Comparison of ENCODE assay signal across 1 cellular context in genomic region chr17:75393523-75394331, GRCh38.
TF ChIP-seq lines count a peak whose summit lies in the region.

No MANE protein-coding gene starts in this region.

TF ChIP-seq in HEK293, 187 proteins besides CTCF, POLR2A, EP300 and RAD21 (continued from another document and continues in another):
- peak; percentile 21 for TF ChIP-seq KLF17 (tag by site-specific recombination; IDR thresholded peaks at IDR 0.05)
- peak; percentile 31 for TF ChIP-seq ZBTB26 (tag by site-specific recombination; optimal IDR thresholded peaks at IDR 0.05)
- TF ChIP-seq ZNF184 (tag by site-specific recombination; IDR thresholded peaks at IDR 0.05) = no peak
- TF ChIP-seq ZNF600 (tag by site-specific recombination; IDR thresholded peaks at IDR 0.05) = peak; percentile 96
- TF ChIP-seq ZNF366 (tag by site-specific recombination; conservative IDR thresholded peaks at IDR 0.05) = peak; percentile 97
- TF ChIP-seq ZNF214 (tag by site-specific recombination; IDR thresholded peaks at IDR 0.05; ENCODE audit: borderline replicate concordance) = no peak
- TF ChIP-seq ZNF2 (tag by site-specific recombination; IDR thresholded peaks at IDR 0.05) = 0 out of 2 replicates have a peak, but pooled peaks have one; percentile 16
- TF ChIP-seq ZNF138 (tag by site-specific recombination; IDR thresholded peaks at IDR 0.05; ENCODE audit: borderline replicate concordance) = no peak
- TF ChIP-seq ZNF585B (tag by site-specific recombination; IDR thresholded peaks at IDR 0.05) = no peak
- TF ChIP-seq ZNF529 (tag by site-specific recombination; IDR thresholded peaks at IDR 0.05; ENCODE audit: insufficient replicate concordance) = no peak
- TF ChIP-seq, protein P1, sequence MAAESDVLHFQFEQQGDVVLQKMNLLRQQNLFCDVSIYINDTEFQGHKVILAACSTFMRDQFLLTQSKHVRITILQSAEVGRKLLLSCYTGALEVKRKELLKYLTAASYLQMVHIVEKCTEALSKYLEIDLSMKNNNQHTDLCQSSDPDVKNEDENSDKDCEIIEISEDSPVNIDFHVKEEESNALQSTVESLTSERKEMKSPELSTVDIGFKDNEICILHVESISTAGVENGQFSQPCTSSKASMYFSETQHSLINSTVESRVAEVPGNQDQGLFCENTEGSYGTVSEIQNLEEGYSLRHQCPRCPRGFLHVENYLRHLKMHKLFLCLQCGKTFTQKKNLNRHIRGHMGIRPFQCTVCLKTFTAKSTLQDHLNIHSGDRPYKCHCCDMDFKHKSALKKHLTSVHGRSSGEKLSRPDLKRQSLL (tag by site-specific recombination; IDR thresholded peaks at IDR 0.05) = no peak
- no peak for TF ChIP-seq ZNF16 (tag by site-specific recombination; IDR thresholded peaks at IDR 0.05; ENCODE audit: low read depth)
- TF ChIP-seq ZNF266 (tag by site-specific recombination; IDR thresholded peaks at IDR 0.05; ENCODE audit: low read depth) = no peak
- TF ChIP-seq ZNF664 (tag by site-specific recombination; IDR thresholded peaks at IDR 0.05) = no peak
- peak; percentile 98 for TF ChIP-seq ZBTB17 (tag by site-specific recombination; IDR thresholded peaks at IDR 0.05)
- TF ChIP-seq KLF9 (tag by site-specific recombination; IDR thresholded peaks at IDR 0.05; ENCODE audit: low read depth) = peak; percentile 87
- TF ChIP-seq ZNF555 (tag by site-specific recombination; conservative IDR thresholded peaks at IDR 0.05) = no peak
- TF ChIP-seq AEBP2 (tag by site-specific recombination; IDR thresholded peaks at IDR 0.05; ENCODE audit: borderline replicate concordance) = no peak
- TF ChIP-seq, protein P2, sequence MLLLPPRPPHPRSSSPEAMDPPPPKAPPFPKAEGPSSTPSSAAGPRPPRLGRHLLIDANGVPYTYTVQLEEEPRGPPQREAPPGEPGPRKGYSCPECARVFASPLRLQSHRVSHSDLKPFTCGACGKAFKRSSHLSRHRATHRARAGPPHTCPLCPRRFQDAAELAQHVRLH (tag by site-specific recombination; IDR thresholded peaks at IDR 0.05) = peak; percentile 45; the same call in 1 of the 2 replicates
- no peak for TF ChIP-seq ZFP3 (tag by site-specific recombination; IDR thresholded peaks at IDR 0.05; ENCODE audit: low read depth)
- no peak for TF ChIP-seq ZNF174 (tag by site-specific recombination; IDR thresholded peaks at IDR 0.05)
- peak; percentile 93 for TF ChIP-seq GLIS1 (tag by site-specific recombination; IDR thresholded peaks at IDR 0.05)
- TF ChIP-seq ZNF114 (tag by site-specific recombination; IDR thresholded peaks at IDR 0.05) = no peak
- no peak for TF ChIP-seq ZBTB21 (tag by site-specific recombination; IDR thresholded peaks at IDR 0.05)
- TF ChIP-seq, protein P3, sequence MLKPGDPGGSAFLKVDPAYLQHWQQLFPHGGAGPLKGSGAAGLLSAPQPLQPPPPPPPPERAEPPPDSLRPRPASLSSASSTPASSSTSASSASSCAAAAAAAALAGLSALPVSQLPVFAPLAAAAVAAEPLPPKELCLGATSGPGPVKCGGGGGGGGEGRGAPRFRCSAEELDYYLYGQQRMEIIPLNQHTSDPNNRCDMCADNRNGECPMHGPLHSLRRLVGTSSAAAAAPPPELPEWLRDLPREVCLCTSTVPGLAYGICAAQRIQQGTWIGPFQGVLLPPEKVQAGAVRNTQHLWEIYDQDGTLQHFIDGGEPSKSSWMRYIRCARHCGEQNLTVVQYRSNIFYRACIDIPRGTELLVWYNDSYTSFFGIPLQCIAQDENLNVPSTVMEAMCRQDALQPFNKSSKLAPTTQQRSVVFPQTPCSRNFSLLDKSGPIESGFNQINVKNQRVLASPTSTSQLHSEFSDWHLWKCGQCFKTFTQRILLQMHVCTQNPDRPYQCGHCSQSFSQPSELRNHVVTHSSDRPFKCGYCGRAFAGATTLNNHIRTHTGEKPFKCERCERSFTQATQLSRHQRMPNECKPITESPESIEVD (tag by site-specific recombination; IDR thresholded peaks at IDR 0.05) = no peak; the same call in 1 of the 2 replicates
- TF ChIP-seq SP7 (tag by site-specific recombination; IDR thresholded peaks at IDR 0.05) = peak; percentile 60; the same call in 1 of the 2 replicates
- TF ChIP-seq ZNF473 (tag by site-specific recombination; IDR thresholded peaks at IDR 0.05) = no peak
- no peak for TF ChIP-seq ZNF121 (tag by site-specific recombination; IDR thresholded peaks at IDR 0.05)
- peak; percentile 60; the same call in 1 of the 2 replicates for TF ChIP-seq ZNF324 (tag by site-specific recombination; IDR thresholded peaks at IDR 0.05)
- TF ChIP-seq ZNF19 (tag by site-specific recombination; IDR thresholded peaks at IDR 0.05; ENCODE audit: low read depth) = no peak
- TF ChIP-seq ZSCAN30 (tag by site-specific recombination; IDR thresholded peaks at IDR 0.05) = peak; percentile 84; the same call in 1 of the 2 replicates
- no peak for TF ChIP-seq ZNF148 (tag by site-specific recombination; IDR thresholded peaks at IDR 0.05; ENCODE audit: borderline replicate concordance)
- TF ChIP-seq, protein P4, sequence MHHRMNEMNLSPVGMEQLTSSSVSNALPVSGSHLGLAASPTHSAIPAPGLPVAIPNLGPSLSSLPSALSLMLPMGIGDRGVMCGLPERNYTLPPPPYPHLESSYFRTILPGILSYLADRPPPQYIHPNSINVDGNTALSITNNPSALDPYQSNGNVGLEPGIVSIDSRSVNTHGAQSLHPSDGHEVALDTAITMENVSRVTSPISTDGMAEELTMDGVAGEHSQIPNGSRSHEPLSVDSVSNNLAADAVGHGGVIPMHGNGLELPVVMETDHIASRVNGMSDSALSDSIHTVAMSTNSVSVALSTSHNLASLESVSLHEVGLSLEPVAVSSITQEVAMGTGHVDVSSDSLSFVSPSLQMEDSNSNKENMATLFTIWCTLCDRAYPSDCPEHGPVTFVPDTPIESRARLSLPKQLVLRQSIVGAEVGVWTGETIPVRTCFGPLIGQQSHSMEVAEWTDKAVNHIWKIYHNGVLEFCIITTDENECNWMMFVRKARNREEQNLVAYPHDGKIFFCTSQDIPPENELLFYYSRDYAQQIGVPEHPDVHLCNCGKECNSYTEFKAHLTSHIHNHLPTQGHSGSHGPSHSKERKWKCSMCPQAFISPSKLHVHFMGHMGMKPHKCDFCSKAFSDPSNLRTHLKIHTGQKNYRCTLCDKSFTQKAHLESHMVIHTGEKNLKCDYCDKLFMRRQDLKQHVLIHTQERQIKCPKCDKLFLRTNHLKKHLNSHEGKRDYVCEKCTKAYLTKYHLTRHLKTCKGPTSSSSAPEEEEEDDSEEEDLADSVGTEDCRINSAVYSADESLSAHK (tag by site-specific recombination; IDR thresholded peaks at IDR 0.05) = no peak
- TF ChIP-seq ZBTB20 (tag by site-specific recombination; IDR thresholded peaks at IDR 0.05) = peak; percentile 56; the same call in 1 of the 2 replicates
- TF ChIP-seq ZNF155 (tag by site-specific recombination; IDR thresholded peaks at IDR 0.05) = no peak
- 0 out of 2 replicates have a peak, but pooled peaks have one; percentile 32 for TF ChIP-seq YY2 (tag by site-specific recombination; IDR thresholded peaks at IDR 0.05)
- no peak for TF ChIP-seq PRDM2 (tag by site-specific recombination; IDR thresholded peaks at IDR 0.05; ENCODE audit: borderline replicate concordance)
- TF ChIP-seq ZNF621 (tag by site-specific recombination; IDR thresholded peaks at IDR 0.05) = no peak
- TF ChIP-seq IKZF3 (tag by site-specific recombination; IDR thresholded peaks at IDR 0.05) = peak; percentile 96
- TF ChIP-seq ZNF350 (tag by site-specific recombination; IDR thresholded peaks at IDR 0.05) = no peak
- no peak; the same call in 1 of the 2 replicates for TF ChIP-seq MZF1 (tag by site-specific recombination; IDR thresholded peaks at IDR 0.05; ENCODE audit: borderline replicate concordance)
- no peak for TF ChIP-seq GFI1B (tag by site-specific recombination; IDR thresholded peaks at IDR 0.05)
- TF ChIP-seq, protein P5, sequence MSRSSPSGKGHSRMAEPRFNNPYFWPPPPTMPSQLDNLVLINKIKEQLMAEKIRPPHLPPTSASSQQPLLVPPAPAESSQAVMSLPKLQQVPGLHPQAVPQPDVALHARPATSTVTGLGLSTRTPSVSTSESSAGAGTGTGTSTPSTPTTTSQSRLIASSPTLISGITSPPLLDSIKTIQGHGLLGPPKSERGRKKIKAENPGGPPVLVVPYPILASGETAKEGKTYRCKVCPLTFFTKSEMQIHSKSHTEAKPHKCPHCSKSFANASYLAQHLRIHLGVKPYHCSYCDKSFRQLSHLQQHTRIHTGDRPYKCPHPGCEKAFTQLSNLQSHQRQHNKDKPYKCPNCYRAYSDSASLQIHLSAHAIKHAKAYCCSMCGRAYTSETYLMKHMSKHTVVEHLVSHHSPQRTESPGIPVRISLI (tag by site-specific recombination; IDR thresholded peaks at IDR 0.05) = no peak
- no peak for TF ChIP-seq PRDM1 (tag by site-specific recombination; IDR thresholded peaks at IDR 0.05)
